In genomic region chr16:70430667-70431536, GRCh38 we compare ENCODE assay signal across 1 cellular context.
TF ChIP-seq lines count a peak whose summit lies in the region.

No MANE protein-coding gene starts in this region.

TF ChIP-seq in H1, 55 proteins besides CTCF, POLR2A, EP300 and RAD21:
- 0 out of 2 replicates have a peak, but pooled peaks have one; percentile 40 for TF ChIP-seq RBBP5 (IDR thresholded peaks at IDR 0.05; ENCODE audit: borderline replicate concordance, low read depth, low read length)
- 0 out of 2 replicates have a peak, but pooled peaks have one; percentile 17 for TF ChIP-seq TAF1 (IDR thresholded peaks at IDR 0.05; ENCODE audit: low read depth, low read length)
- no peak for TF ChIP-seq POLR2AphosphoS5 (IDR thresholded peaks at IDR 0.05; ENCODE audit: low read depth, low read length)
